Comparison of ENCODE assay signal across 22 cellular contexts in genomic region chr3:126419151-126419703, GRCh38. TPM values are rescaled to one million over a fixed set of nuclear protein-coding genes. Genes with fewer than 3 reads are reported as not detected.
"Had no signal": no experiment of that assay in that cellular context is flagged by ENCODE, and none has a peak within 500 bp of the region (broad histone marks: within the 10 kb centered on the region; RNA-seq: fewer than 3 reads in every experiment).

No MANE protein-coding gene starts in this region.

- H3K9me3 Mint-ChIP-seq: activated naive CD4-positive, alpha-beta T cell treated with anti-CD3 and anti-CD28 coated beads, Interleukin-2, amount 50 U/mL, for 24 hours; activated T-cell treated with anti-CD3 and anti-CD28 coated beads, Interleukin-2, amount 50 U/mL, for 24 hours; natural killer cell; stimulated activated effector memory CD8-positive, alpha-beta T cell treated with anti-CD3 and anti-CD28 coated beads, Interleukin-12 subunit alpha, Interleukin-12 subunit beta, amount 100 ng/mL, for 72 hours had no signal

- ATAC-seq: activated CD4-positive, CD25-positive, alpha-beta regulatory T cell treated with anti-CD3 and anti-CD28 coated beads, Interleukin-2, amount 50 U/mL, for 24 hours; natural killer cell; stimulated activated effector memory CD8-positive, alpha-beta T cell treated with anti-CD3 and anti-CD28 coated beads, Interleukin-12 subunit alpha, Interleukin-12 subunit beta, amount 100 ng/mL, for 72 hours had no signal

- H3K27ac ChIP-seq: adrenal gland, esophagus squamous epithelium, left ventricle myocardium inferior had no signal

- DNase-seq: activated effector memory CD4-positive, alpha-beta T cell treated with Interleukin-2 at 50 U/mL for 16 hours; activated T-cell treated with anti-CD3 and anti-CD28 coated beads, Interleukin-2, amount 50 U/mL, for 24 hours; esophagus squamous epithelium; hippocampal formation; kidney; left ventricle myocardium inferior; mesenchymal stem cell; natural killer cell; occipital lobe; stimulated activated CD4-positive, alpha-beta T cell treated with anti-CD3 and anti-CD28 coated beads, Interleukin-12 subunit alpha, Interleukin-12 subunit beta, amount 100 ng/mL, for 4 hours; stimulated activated CD4-positive, alpha-beta T cell treated with anti-CD3 and anti-CD28 coated beads, Interleukin-2, amount 100 ng/mL, for 24 hours; T-helper 1 cell; T1000 had no signal

- H3K4me1 Mint-ChIP-seq: activated naive CD4-positive, alpha-beta T cell treated with anti-CD3 and anti-CD28 coated beads, Interleukin-2, amount 50 U/mL, for 24 hours had no signal

- H3K4me3 ChIP-seq: adrenal gland, esophagus squamous epithelium, left ventricle myocardium inferior had no signal

- H3K9me3 ChIP-seq: adrenal gland, esophagus squamous epithelium, left ventricle myocardium inferior had no signal

- H3K36me3 ChIP-seq: adrenal gland, esophagus squamous epithelium, left ventricle myocardium inferior had no signal

- H3K4me3 Mint-ChIP-seq: activated naive CD4-positive, alpha-beta T cell treated with anti-CD3 and anti-CD28 coated beads, Interleukin-2, amount 50 U/mL, for 24 hours; activated T-cell treated with anti-CD3 and anti-CD28 coated beads, Interleukin-2, amount 50 U/mL, for 24 hours; natural killer cell; stimulated activated effector memory CD8-positive, alpha-beta T cell treated with anti-CD3 and anti-CD28 coated beads, Interleukin-12 subunit alpha, Interleukin-12 subunit beta, amount 100 ng/mL, for 72 hours had no signal

- H3K4me1 ChIP-seq: adrenal gland, esophagus squamous epithelium had no signal

- H3K27ac Mint-ChIP-seq: activated naive CD4-positive, alpha-beta T cell treated with anti-CD3 and anti-CD28 coated beads, Interleukin-2, amount 50 U/mL, for 24 hours; activated T-cell treated with anti-CD3 and anti-CD28 coated beads, Interleukin-2, amount 50 U/mL, for 24 hours; natural killer cell; stimulated activated effector memory CD8-positive, alpha-beta T cell treated with anti-CD3 and anti-CD28 coated beads, Interleukin-12 subunit alpha, Interleukin-12 subunit beta, amount 100 ng/mL, for 72 hours had no signal

- H3K36me3 Mint-ChIP-seq: activated naive CD4-positive, alpha-beta T cell treated with anti-CD3 and anti-CD28 coated beads, Interleukin-2, amount 50 U/mL, for 24 hours; natural killer cell; stimulated activated effector memory CD8-positive, alpha-beta T cell treated with anti-CD3 and anti-CD28 coated beads, Interleukin-12 subunit alpha, Interleukin-12 subunit beta, amount 100 ng/mL, for 72 hours had no signal

RNA-seq across cellular contexts. Expression of gene CFAP100, which starts 24.5 kb away (rescaled TPM):
- total RNA-seq: adrenal gland, cardiac septum, esophagus squamous epithelium, fibroblast of villous mesenchyme, glomerular endothelial cell, kidney, left ventricle myocardium inferior, natural killer cell, pulmonary artery endothelial cell, urinary bladder had no signal
- polyA plus RNA-seq: adrenal gland, urinary bladder had no signal
